20 cellular contexts compared by ENCODE assay signal in the genomic region with DNA sequence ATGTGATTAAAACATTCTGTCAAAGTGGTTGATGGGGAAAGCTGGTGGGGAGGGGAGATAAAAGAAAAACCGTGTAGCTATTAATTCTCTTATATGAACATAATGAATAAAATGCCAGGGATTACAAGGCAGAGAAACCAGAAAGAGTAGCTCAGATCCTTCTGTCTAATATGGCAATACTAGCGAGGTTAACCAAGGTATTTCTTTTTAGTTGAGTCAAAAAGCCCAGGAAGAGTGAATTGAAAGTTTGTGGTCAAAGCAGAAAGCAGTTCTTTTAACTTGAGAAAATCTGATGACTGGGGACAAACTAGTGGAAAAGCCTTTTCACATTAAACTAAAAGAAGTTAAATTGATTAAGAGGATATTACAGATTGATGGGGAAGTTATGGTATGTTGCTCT.
DNase-seq lines count a peak whose midpoint lies in the region; ATAC-seq lines count a peak whose summit lies in the region.
"Had no signal": no experiment of that assay in that cellular context is flagged by ENCODE, and none has a peak within 500 bp of the region (broad histone marks: within the 10 kb centered on the region; RNA-seq: fewer than 3 reads in every experiment).

No MANE protein-coding gene starts in this region.

- peaks cover 55 to 75% (median 66%) of the 10 kb centered on the region in 3 donors for H3K4me1 Mint-ChIP-seq in CD8-positive, alpha-beta memory T cell
- peaks cover 29 to 43% of the 10 kb centered on the region in 2 donors for H3K4me1 Mint-ChIP-seq in effector memory CD8-positive, alpha-beta T cell (ENCODE audit: low read depth in 2 of 2)

- no peak overlapping the region for H3K4me3 Mint-ChIP-seq in CD8-positive, alpha-beta memory T cell
- H3K4me3 Mint-ChIP-seq in effector memory CD8-positive, alpha-beta T cell, result peak overlapping the region in 1 of 2 donors; percentile 44
- H3K4me3 Mint-ChIP-seq: naive B cell; T-helper 1 cell treated with Interleukin-12 subunit alpha and Interleukin-12 subunit beta and Interleukin-4 antibody, amounts not matched to agents 30 μg/mL and 1 μg/mL, for 36 hours had no signal

- H3K27me3 ChIP-seq in CD8-positive, alpha-beta memory T cell (ENCODE audit: insufficient read depth, low read length, poor library complexity, severe bottlenecking), result no peaks in the 10 kb centered on the region
- H3K27me3 ChIP-seq: heart left ventricle, MG63, tibial nerve had no signal

- CTCF ChIA-PET in CD8-positive, alpha-beta memory T cell (lab: Charles Lee), result no interaction called here

- H3K27ac Mint-ChIP-seq in CD8-positive, alpha-beta memory T cell, result peak overlapping the region in 5 of 8 donors; percentile 1 to 47 (median 19)
- H3K27ac Mint-ChIP-seq in effector memory CD8-positive, alpha-beta T cell, result peak overlapping the region; percentile 36 to 64
- H3K27ac Mint-ChIP-seq: T-helper 1 cell treated with Interleukin-12 subunit alpha and Interleukin-12 subunit beta and Interleukin-4 antibody, amounts not matched to agents 30 μg/mL and 1 μg/mL, for 36 hours had no signal

- no peaks in the 10 kb centered on the region for H3K4me1 ChIP-seq in CD8-positive, alpha-beta memory T cell (ENCODE audit: insufficient read depth, low read length)
- H3K4me1 ChIP-seq: heart left ventricle, lower lobe of right lung had no signal

- peak; percentile 56 for ATAC-seq in GM18907 (IDR thresholded peaks at IDR 0.05; ENCODE audit: unreplicated experiment)
- no peak for ATAC-seq in effector memory CD8-positive, alpha-beta T cell (replicated peaks)
- ATAC-seq: heart left ventricle, lower lobe of right lung had no signal

- no peak for DNase-seq in CD8-positive, alpha-beta memory T cell
- peak; percentile 19 for DNase-seq in LHCN-M2 (ENCODE audit: low read depth)
- no peak for DNase-seq in effector memory CD8-positive, alpha-beta T cell
- DNase-seq in pons (ENCODE audit: low spot score), result no peak
- no peak for DNase-seq in activated CD4-positive, alpha-beta T cell treated with anti-CD3 and anti-CD28 coated beads, Interleukin-2, amount 50 U/mL, for 48 hours
- DNase-seq in NCI-H2171 treated with DMSO at 0.1 percent for 48 hours (lab: John Stamatoyannopoulos, UW), result no peak
- no peak for DNase-seq in NCI-H226
- DNase-seq: cerebellar nuclear complex; heart left ventricle; lower lobe of right lung; MG63; naive B cell; NCI-H2029 treated with DMSO at 0.1 percent for 48 hours; NCI-H524; SHP77; small intestine; stimulated activated CD4-positive, alpha-beta T cell treated with anti-CD3 and anti-CD28 coated beads, Interleukin-4, amount 100 ng/mL, for 24 hours had no signal

- no peaks in the 10 kb centered on the region for H3K27me3 Mint-ChIP-seq in CD8-positive, alpha-beta memory T cell
- no peaks in the 10 kb centered on the region for H3K27me3 Mint-ChIP-seq in effector memory CD8-positive, alpha-beta T cell
- H3K27me3 Mint-ChIP-seq: naive B cell had no signal

- peaks cover 4% of the 10 kb centered on the region for H3K36me3 ChIP-seq in CD8-positive, alpha-beta memory T cell (ENCODE audit: insufficient read depth, low read length)

- H3K4me3 ChIP-seq in CD8-positive, alpha-beta memory T cell (ENCODE audit: low read length), result no peak overlapping the region
- H3K4me3 ChIP-seq: heart left ventricle, lower lobe of right lung, MG63, tibial nerve had no signal

- no peaks in the 10 kb centered on the region for H3K9me3 ChIP-seq in CD8-positive, alpha-beta memory T cell (ENCODE audit: low read length)
- H3K9me3 ChIP-seq: lower lobe of right lung, MG63, tibial nerve had no signal

- no peak overlapping the region for H3K27ac ChIP-seq in CD8-positive, alpha-beta memory T cell (ENCODE audit: low read depth, low read length)
- H3K27ac ChIP-seq: heart left ventricle, lower lobe of right lung, tibial nerve had no signal

- peaks cover 0 to 1% (median 0%) of the 10 kb centered on the region in 5 donors for H3K9me3 Mint-ChIP-seq in CD8-positive, alpha-beta memory T cell
- H3K9me3 Mint-ChIP-seq in effector memory CD8-positive, alpha-beta T cell, result peaks cover 0 to 2% of the 10 kb centered on the region in 2 donors

- POLR2A ChIA-PET in CD8-positive, alpha-beta memory T cell (lab: Charles Lee), result interaction anchor here (0.6 kb wide), 1 partner anchor 379 kb away, joined by 3 read pairs; the partner anchor contains the start of gene TRIM23

- peaks cover 34 to 63% (median 35%) of the 10 kb centered on the region in 3 donors for H3K36me3 Mint-ChIP-seq in CD8-positive, alpha-beta memory T cell
- peaks cover 40% of the 10 kb centered on the region for H3K36me3 Mint-ChIP-seq in effector memory CD8-positive, alpha-beta T cell (ENCODE audit: insufficient read depth)
